ENCODE assay signal across 9 cellular contexts in genomic region chr21:36428789-36429671, GRCh38. TPM values are rescaled to one million over a fixed set of nuclear protein-coding genes. Genes with fewer than 3 reads are reported as not detected.
A peak's percentile ranks its signal among the peaks of the same experiment; 100 is the strongest.
DNase-seq lines count a peak whose midpoint lies in the region; ATAC-seq and TF ChIP-seq lines count a peak whose summit lies in the region.
"Had no signal": no experiment of that assay in that cellular context is flagged by ENCODE, and none has a peak within 500 bp of the region (broad histone marks: within the 10 kb centered on the region; RNA-seq: fewer than 3 reads in every experiment).

No MANE protein-coding gene starts in this region.

- intact Hi-C loops in breast epithelium (cut with DNase I; ENCODE audit: low total_unique reads): no loop called here

- no peak for TF ChIP-seq CTCF in breast epithelium (IDR thresholded peaks at IDR 0.05)

- peak overlapping the region in 1 of 3 donors; percentile 48 for H3K4me3 ChIP-seq in breast epithelium

- H3K27me3 ChIP-seq in breast epithelium: no peaks in the 10 kb centered on the region

- TF ChIP-seq EP300 in Ishikawa (IDR thresholded peaks at IDR 0.05; ENCODE audit: borderline replicate concordance): no peak

- no peaks in the 10 kb centered on the region for H3K4me1 ChIP-seq in breast epithelium

- ATAC-seq in HG02759 (IDR thresholded peaks at IDR 0.05; ENCODE audit: unreplicated experiment): no peak

- peak; percentile 70 for DNase-seq in ACHN
- DNase-seq in breast epithelium (ENCODE audit: low spot score in 2 of 2): no peak
- peak; percentile 31 for DNase-seq in myocyte (ENCODE audit: low read depth)
- no peak for DNase-seq in NK-92 treated with Interleukin-12 subunit alpha and Interleukin-12 subunit beta, amount 100 ng/mL, for 24 hours (lab: John Stamatoyannopoulos, UW)
- no peak for DNase-seq in NCI-H2196 treated with DMSO at 0.1 percent for 48 hours (lab: John Stamatoyannopoulos, UW; ENCODE audit: unreplicated experiment)
- DNase-seq in SIG-M5 (lab: John Stamatoyannopoulos, UW): no peak

- TF ChIP-seq POLR2A in breast epithelium (IDR thresholded peaks at IDR 0.05): no peak

- no peak for TF ChIP-seq RAD21 in Ishikawa (IDR thresholded peaks at IDR 0.05; ENCODE audit: low read depth)

- H3K27ac ChIP-seq in breast epithelium: peak overlapping the region; percentile 52 to 57

- no peaks in the 10 kb centered on the region for H3K36me3 ChIP-seq in breast epithelium

- in situ Hi-C loops in ACHN (cut with HindIII; ENCODE audit: low pct_ligation_motif_present, low pct_unique_long_range_greater_than_20kb, low sequenced_read_pairs): no loop called here

- H3K9me3 ChIP-seq in breast epithelium: no peaks in the 10 kb centered on the region

TF ChIP-seq in Ishikawa, 13 proteins besides CTCF, POLR2A, EP300 and RAD21:
- TF ChIP-seq FOXM1 (IDR thresholded peaks at IDR 0.05; ENCODE audit: borderline replicate concordance, low read depth): no peak
- TF ChIP-seq TEAD4 (IDR thresholded peaks at IDR 0.05): peak; percentile 65
- TF ChIP-seq CREB1 (IDR thresholded peaks at IDR 0.05; ENCODE audit: low read depth): no peak
- TF ChIP-seq, protein P1, sequence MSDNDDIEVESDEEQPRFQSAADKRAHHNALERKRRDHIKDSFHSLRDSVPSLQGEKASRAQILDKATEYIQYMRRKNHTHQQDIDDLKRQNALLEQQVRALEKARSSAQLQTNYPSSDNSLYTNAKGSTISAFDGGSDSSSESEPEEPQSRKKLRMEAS (IDR thresholded peaks at IDR 0.05): peak; percentile 29
- TF ChIP-seq, protein P2, sequence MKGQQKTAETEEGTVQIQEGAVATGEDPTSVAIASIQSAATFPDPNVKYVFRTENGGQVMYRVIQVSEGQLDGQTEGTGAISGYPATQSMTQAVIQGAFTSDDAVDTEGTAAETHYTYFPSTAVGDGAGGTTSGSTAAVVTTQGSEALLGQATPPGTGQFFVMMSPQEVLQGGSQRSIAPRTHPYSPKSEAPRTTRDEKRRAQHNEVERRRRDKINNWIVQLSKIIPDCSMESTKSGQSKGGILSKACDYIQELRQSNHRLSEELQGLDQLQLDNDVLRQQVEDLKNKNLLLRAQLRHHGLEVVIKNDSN (IDR thresholded peaks at IDR 0.05): no peak
- TF ChIP-seq TAF1 (IDR thresholded peaks at IDR 0.05; ENCODE audit: low read depth): no peak
- TF ChIP-seq, protein P3, sequence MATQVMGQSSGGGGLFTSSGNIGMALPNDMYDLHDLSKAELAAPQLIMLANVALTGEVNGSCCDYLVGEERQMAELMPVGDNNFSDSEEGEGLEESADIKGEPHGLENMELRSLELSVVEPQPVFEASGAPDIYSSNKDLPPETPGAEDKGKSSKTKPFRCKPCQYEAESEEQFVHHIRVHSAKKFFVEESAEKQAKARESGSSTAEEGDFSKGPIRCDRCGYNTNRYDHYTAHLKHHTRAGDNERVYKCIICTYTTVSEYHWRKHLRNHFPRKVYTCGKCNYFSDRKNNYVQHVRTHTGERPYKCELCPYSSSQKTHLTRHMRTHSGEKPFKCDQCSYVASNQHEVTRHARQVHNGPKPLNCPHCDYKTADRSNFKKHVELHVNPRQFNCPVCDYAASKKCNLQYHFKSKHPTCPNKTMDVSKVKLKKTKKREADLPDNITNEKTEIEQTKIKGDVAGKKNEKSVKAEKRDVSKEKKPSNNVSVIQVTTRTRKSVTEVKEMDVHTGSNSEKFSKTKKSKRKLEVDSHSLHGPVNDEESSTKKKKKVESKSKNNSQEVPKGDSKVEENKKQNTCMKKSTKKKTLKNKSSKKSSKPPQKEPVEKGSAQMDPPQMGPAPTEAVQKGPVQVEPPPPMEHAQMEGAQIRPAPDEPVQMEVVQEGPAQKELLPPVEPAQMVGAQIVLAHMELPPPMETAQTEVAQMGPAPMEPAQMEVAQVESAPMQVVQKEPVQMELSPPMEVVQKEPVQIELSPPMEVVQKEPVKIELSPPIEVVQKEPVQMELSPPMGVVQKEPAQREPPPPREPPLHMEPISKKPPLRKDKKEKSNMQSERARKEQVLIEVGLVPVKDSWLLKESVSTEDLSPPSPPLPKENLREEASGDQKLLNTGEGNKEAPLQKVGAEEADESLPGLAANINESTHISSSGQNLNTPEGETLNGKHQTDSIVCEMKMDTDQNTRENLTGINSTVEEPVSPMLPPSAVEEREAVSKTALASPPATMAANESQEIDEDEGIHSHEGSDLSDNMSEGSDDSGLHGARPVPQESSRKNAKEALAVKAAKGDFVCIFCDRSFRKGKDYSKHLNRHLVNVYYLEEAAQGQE (IDR thresholded peaks at IDR 0.05; ENCODE audit: low read depth): no peak
- no peak for TF ChIP-seq TCF12 (IDR thresholded peaks at IDR 0.05; ENCODE audit: low read depth)
- no peak for TF ChIP-seq EGR1 (IDR thresholded peaks at IDR 0.05)
- TF ChIP-seq YY1 (IDR thresholded peaks at IDR 0.05; ENCODE audit: low read depth): 0 out of 2 replicates have a peak, but pooled peaks have one; percentile 41
- no peak for TF ChIP-seq NFIC (IDR thresholded peaks at IDR 0.05)
- no peak for TF ChIP-seq ZBTB7A (IDR thresholded peaks at IDR 0.05; ENCODE audit: low read depth)
- TF ChIP-seq CEBPB (IDR thresholded peaks at IDR 0.05): no peak

RNA-seq across cellular contexts. Expression of gene CHAF1B, which starts 43.8 kb away (rescaled TPM):
- 1 to 10 TPM in 2 of 3 donors, under 1 TPM in 1; 0.64 to 2.8 (median 1.6) TPM for total RNA-seq in breast epithelium
- 0.67 and 1.3 TPM in 2 replicates for total RNA-seq in myocyte
- 0.88 TPM for polyA plus RNA-seq in myocyte (2012)

RNA-seq across cellular contexts. Expression of gene CLDN14, which starts 50.9 kb away (rescaled TPM):
- total RNA-seq in breast epithelium (not detected), myocyte (0.27 TPM in 1 of 2 replicates, not detected in the other)
- 0.97 TPM for polyA plus RNA-seq in myocyte (2012)
- total RNA-seq: omental fat pad had no signal

Comparison
In these comparisons a context has a peak if more than half of its experiments do, and no peak if none do; other contexts are left out.
1. DNase-seq: peak in ACHN (single experiment) and myocyte (single experiment); none in breast epithelium (0 of 2), NK-92 treated with Interleukin-12 subunit alpha and Interleukin-12 subunit beta, amount 100 ng/mL, for 24 hours (single experiment), NCI-H2196 treated with DMSO at 0.1 percent for 48 hours (single experiment) and SIG-M5 (single experiment).